Comparison of ENCODE assay signal across 11 cellular contexts in genomic region chr7:130875901-130876300, GRCh38.
A peak's percentile ranks its signal among the peaks of the same experiment; 100 is the strongest.
DNase-seq lines count a peak whose midpoint lies in the region; ATAC-seq and TF ChIP-seq lines count a peak whose summit lies in the region.
"Had no signal": no experiment of that assay in that cellular context is flagged by ENCODE, and none has a peak within 500 bp of the region (broad histone marks: within the 10 kb centered on the region; RNA-seq: fewer than 3 reads in every experiment).

No MANE protein-coding gene starts in this region.

- H4K91ac ChIP-seq in IMR-90 (ENCODE audit: insufficient read depth, low read depth, low read length) = no peak overlapping the region

- peak overlapping the region; percentile 66; the same call in 1 of the 2 replicates for H3K27ac ChIP-seq in IMR-90 (ENCODE audit: insufficient read depth, low read length)
- H3K27ac ChIP-seq in testis = no peak overlapping the region

- 0 out of 2 replicates have a peak overlapping the region, but pooled peaks have one; percentile 10 for H3K23ac ChIP-seq in IMR-90 (ENCODE audit: low read depth, low read length)

- H3K27me3 ChIP-seq in IMR-90 (ENCODE audit: control insufficient read depth, insufficient read depth, low read length) = no peaks in the 10 kb centered on the region
- H3K27me3 ChIP-seq in adipocyte (replicated peaks; ENCODE audit: control insufficient read depth, insufficient read depth, low read length) = no peaks in the 10 kb centered on the region
- H3K27me3 ChIP-seq in testis = no peaks in the 10 kb centered on the region

- H4K5ac ChIP-seq in IMR-90 (ENCODE audit: low read depth, low read length) = no peak overlapping the region; the same call in 1 of the 2 replicates

- POLR2A ChIA-PET in IMR-90 (lab: Charles Lee; ENCODE audit: unreplicated experiment) = no interaction called here

- no peak overlapping the region for H3K4me3 ChIP-seq in IMR-90 (ENCODE audit: insufficient read depth, low read depth, low read length)
- H3K4me3 ChIP-seq in adipocyte (ENCODE audit: low read length) = no peak overlapping the region
- H3K4me3 ChIP-seq in testis = no peak overlapping the region

- no peak overlapping the region for H2BK15ac ChIP-seq in IMR-90 (ENCODE audit: low read depth, low read length)

- H3K4me1 Mint-ChIP-seq in T-helper 2 cell treated with Interferon-gamma antibody and Interleukin-4, amounts not matched to agents 5 μg/mL and 100 μg/mL, for 36 hours (ENCODE audit: low read depth) = peaks cover 29% of the 10 kb centered on the region
- peaks cover 24 to 44% of the 10 kb centered on the region in 2 donors for H3K4me1 Mint-ChIP-seq in natural killer cell

- no peak for TF ChIP-seq POLR2A in IMR-90 (IDR thresholded peaks at IDR 0.05; ENCODE audit: low read depth, low read length)
- TF ChIP-seq POLR2A in testis (IDR thresholded peaks at IDR 0.05) = no peak

- CTCF ChIA-PET in IMR-90 (lab: Yijun Ruan, JAX) = interaction anchor here (2.1 kb wide), 1 partner anchor 10 kb away, joined by 6 read pairs; no protein-coding TSS in a partner anchor

- dilution Hi-C loops in IMR-90 (cut with HindIII; ENCODE audit: low sequenced_read_pairs, unreplicated experiment) = no loop called here

- no peak for TF ChIP-seq RAD21 in IMR-90 (IDR thresholded peaks at IDR 0.05; ENCODE audit: low read length)

- H3K9me3 ChIP-seq in IMR-90 (ENCODE audit: control insufficient read depth, insufficient read depth, low read length) (no peaks in the 10 kb centered on the region), adipocyte (ENCODE audit: control insufficient read depth, low read length) (no peaks in the 10 kb centered on the region), testis (no peaks in the 10 kb centered on the region)

- peak overlapping the region; percentile 53 for H3K27ac Mint-ChIP-seq in T-helper 2 cell treated with Interferon-gamma antibody and Interleukin-4, amounts not matched to agents 5 μg/mL and 100 μg/mL, for 36 hours
- H3K27ac Mint-ChIP-seq in natural killer cell = no peak overlapping the region
- H3K27ac Mint-ChIP-seq: CD4-positive, alpha-beta T cell had no signal

- no CpG with 5 or more reads among the region's 5 CpGs for WGBS in IMR-90 (ENCODE audit: extremely low coverage in 2 of 2, insufficient read length in 1 of 2), 2 experiments
- 84 to 87% methylated on average over 5 of the region's 5 CpGs for WGBS in testis, 2 donors

- H3K9ac ChIP-seq in IMR-90 (ENCODE audit: low read depth, low read length) = no peak overlapping the region
- peak overlapping the region; percentile 29 for H3K9ac ChIP-seq in adipocyte (ENCODE audit: low read length)

- no peak overlapping the region for H2AK5ac ChIP-seq in IMR-90 (ENCODE audit: low read depth, low read length)

- H3K36me3 ChIP-seq in IMR-90 (ENCODE audit: control insufficient read depth, insufficient read depth, low read length) (peaks cover 54% of the 10 kb centered on the region), adipocyte (ENCODE audit: control insufficient read depth, insufficient read depth, low read length, severe bottlenecking) (peaks cover 65% of the 10 kb centered on the region), testis (ENCODE audit: low read depth, missing control alignments) (no peaks in the 10 kb centered on the region)

- peaks cover 59% of the 10 kb centered on the region for H3K36me3 Mint-ChIP-seq in T-helper 2 cell treated with Interferon-gamma antibody and Interleukin-4, amounts not matched to agents 5 μg/mL and 100 μg/mL, for 36 hours (ENCODE audit: low read depth)
- peaks cover 10% of the 10 kb centered on the region for H3K36me3 Mint-ChIP-seq in natural killer cell

- intact Hi-C loops in IMR-90 (cut with micrococcal nuclease) = no loop called here
- intact Hi-C loops in natural killer cell (cut with micrococcal nuclease) = no loop called here
- intact Hi-C loops in testis (cut with DNase I; ENCODE audit: low total_unique reads) = no loop called here
- intact Hi-C loops in Right ventricle myocardium superior (cut with DNase I) = no loop called here

- H3K79me1 ChIP-seq in IMR-90 (ENCODE audit: low read depth in 1 of 2, low read length in 2 of 2) = peaks cover 37 to 73% of the 10 kb centered on the region in 2 experiments

- H4K8ac ChIP-seq in IMR-90 (ENCODE audit: low read depth in 2 of 2, low read length in 2 of 2) = 0 out of 4 replicates have a peak overlapping the region, but pooled peaks of 1 of the 2 experiments have one; percentile 16

- H3K4me2 ChIP-seq in IMR-90 (ENCODE audit: low read depth, low read length) = no peak overlapping the region

- no peak overlapping the region for H3K56ac ChIP-seq in IMR-90 (ENCODE audit: extremely low read depth, insufficient read depth, low read length)

- H4K20me1 ChIP-seq in IMR-90 (ENCODE audit: insufficient read depth, low read length) = peaks cover 78% of the 10 kb centered on the region

- peaks cover 29% of the 10 kb centered on the region for H3K9me1 ChIP-seq in IMR-90 (ENCODE audit: insufficient read depth, low read length)

- no peaks in the 10 kb centered on the region for H3K9me3 Mint-ChIP-seq in T-helper 2 cell treated with Interferon-gamma antibody and Interleukin-4, amounts not matched to agents 5 μg/mL and 100 μg/mL, for 36 hours
- no peaks in the 10 kb centered on the region for H3K9me3 Mint-ChIP-seq in natural killer cell
- H3K9me3 Mint-ChIP-seq: CD4-positive, alpha-beta T cell; naive thymus-derived CD8-positive, alpha-beta T cell had no signal

- H3K27me3 Mint-ChIP-seq in T-helper 2 cell treated with Interferon-gamma antibody and Interleukin-4, amounts not matched to agents 5 μg/mL and 100 μg/mL, for 36 hours (ENCODE audit: low read depth) = no peaks in the 10 kb centered on the region
- no peaks in the 10 kb centered on the region for H3K27me3 Mint-ChIP-seq in natural killer cell (ENCODE audit: low read depth in 2 of 2)
- H3K27me3 Mint-ChIP-seq: CD4-positive, alpha-beta T cell; naive thymus-derived CD8-positive, alpha-beta T cell had no signal

- no peak overlapping the region for H2BK20ac ChIP-seq in IMR-90 (ENCODE audit: low read depth, low read length)

- no peak overlapping the region for H2AFZ ChIP-seq in IMR-90 (replicated peaks; ENCODE audit: low read length, poor library complexity)

- 0 out of 2 replicates have a peak overlapping the region, but pooled peaks have one; percentile 25 for H3K4ac ChIP-seq in IMR-90 (ENCODE audit: low read depth, low read length)

- H2BK120ac ChIP-seq in IMR-90 (ENCODE audit: low read depth, low read length) = no peak overlapping the region

- TF ChIP-seq CTCF in IMR-90 (conservative IDR thresholded peaks at IDR 0.05; ENCODE audit: low read depth, low read length) (no peak), natural killer cell (IDR thresholded peaks at IDR 0.05) (no peak), testis (IDR thresholded peaks at IDR 0.05) (no peak)

- in situ Hi-C loops in IMR-90 (cut with MboI; ENCODE audit: low sequenced_read_pairs) = no loop called here

- no peak overlapping the region for H2AK9ac ChIP-seq in IMR-90 (replicated peaks; ENCODE audit: low read depth, low read length, poor library complexity)

- DNase-seq in T-helper 2 cell treated with Interferon-gamma antibody and Interleukin-4, amounts not matched to agents 5 μg/mL and 100 μg/mL, for 36 hours (ENCODE audit: low spot score) = no peak
- DNase-seq in T-helper 2 cell = no peak
- DNase-seq in IMR-90 = peak; percentile 8
- no peak for DNase-seq in adipocyte (ENCODE audit: low read depth)
- DNase-seq in natural killer cell = no peak
- DNase-seq in testis = no peak
- no peak for DNase-seq in globus pallidus (ENCODE audit: low spot score)
- DNase-seq in Right ventricle myocardium superior = no peak
- DNase-seq: NCI-H1436 treated with DMSO at 0.1 percent for 48 hours had no signal

- no peak overlapping the region for H3K4me3 Mint-ChIP-seq in T-helper 2 cell treated with Interferon-gamma antibody and Interleukin-4, amounts not matched to agents 5 μg/mL and 100 μg/mL, for 36 hours
- peak overlapping the region; percentile 7 for H3K4me3 Mint-ChIP-seq in natural killer cell
- H3K4me3 Mint-ChIP-seq: CD4-positive, alpha-beta T cell had no signal

- H3K4me1 ChIP-seq in IMR-90 (ENCODE audit: control insufficient read depth, insufficient read depth, low read length) = peaks cover 27% of the 10 kb centered on the region
- H3K4me1 ChIP-seq in adipocyte (ENCODE audit: control insufficient read depth, insufficient read depth, low read length) = peaks cover 39% of the 10 kb centered on the region
- peaks cover 23% of the 10 kb centered on the region for H3K4me1 ChIP-seq in testis

- no peak overlapping the region for H3K18ac ChIP-seq in IMR-90 (ENCODE audit: low read depth, low read length)

- peak overlapping the region; percentile 54 for H2BK5ac ChIP-seq in IMR-90 (ENCODE audit: low read depth, low read length, poor library complexity, severe bottlenecking)

- ATAC-seq in IMR-90 (ENCODE audit: low read depth) (no peak), natural killer cell (no peak), Right ventricle myocardium superior (ENCODE audit: poor library complexity) (no peak)

- BruUV-seq in IMR-90 (replicated peaks; lab: Mats Ljungman, UMichigan) = no TSS peak

- peak overlapping the region; percentile 38; the same call in 1 of the 2 replicates for H3K14ac ChIP-seq in IMR-90 (replicated peaks; ENCODE audit: low read depth, low read length)

TF ChIP-seq in IMR-90, 13 proteins besides CTCF, POLR2A, EP300 and RAD21:
- no peak for TF ChIP-seq MAFK (IDR thresholded peaks at IDR 0.05; ENCODE audit: low read depth, low read length)
